Comparison of ENCODE assay signal across 8 cellular contexts in genomic region chr3:129026728-129027543, GRCh38. TPM values are rescaled to one million over a fixed set of nuclear protein-coding genes. Genes with fewer than 3 reads are reported as not detected.
DNase-seq lines count a peak whose midpoint lies in the region; ATAC-seq and TF ChIP-seq lines count a peak whose summit lies in the region.

No MANE protein-coding gene starts in this region.

- intact Hi-C loops in activated CD8-positive, alpha-beta T cell treated with anti-CD3 and anti-CD28 coated beads for 36 hours (cut with micrococcal nuclease) = loop anchor here (5.0 kb wide), 1 partner anchor 55 kb away; no protein-coding TSS in a partner anchor

- no peaks in the 10 kb centered on the region for H3K36me3 Mint-ChIP-seq in activated CD8-positive, alpha-beta T cell treated with anti-CD3 and anti-CD28 coated beads for 36 hours (ENCODE audit: low read depth)
- H3K36me3 Mint-ChIP-seq in memory B cell = no peaks in the 10 kb centered on the region

- ATAC-seq in GM19351 (IDR thresholded peaks at IDR 0.05; ENCODE audit: unreplicated experiment) (peak; percentile 100), HG03520 (IDR thresholded peaks at IDR 0.05; ENCODE audit: unreplicated experiment) (peak; percentile 99), memory B cell (ENCODE audit: low read depth) (peak; percentile 92)
- ATAC-seq in activated CD8-positive, alpha-beta T cell treated with anti-CD3 and anti-CD28 coated beads for 36 hours = peak; percentile 99

- H3K4me1 ChIP-seq in effector memory CD4-positive, alpha-beta T cell (ENCODE audit: control insufficient read depth, insufficient read depth, low read length, poor library complexity, severe bottlenecking) = peaks cover 11% of the 10 kb centered on the region

- POLR2A ChIA-PET in activated CD8-positive, alpha-beta T cell treated with anti-CD3 and anti-CD28 coated beads for 36 hours (lab: Charles Lee) = interaction anchor here (0.7 to 3.6 kb wide), 19 partner anchors 10 to 157 kb away, joined by 3 to 56 read pairs (median 6); partner anchors contain the start of genes CFAP92, CNBP and RAB43

- CTCF ChIA-PET in activated CD8-positive, alpha-beta T cell treated with anti-CD3 and anti-CD28 coated beads for 36 hours (lab: Charles Lee) = interaction anchor here (0.7 to 5.0 kb wide), 26 partner anchors 10 to 233 kb away, joined by 3 to 77 read pairs (median 5); partner anchors contain the start of gene RAB43

- no peaks in the 10 kb centered on the region for H3K27me3 Mint-ChIP-seq in activated CD8-positive, alpha-beta T cell treated with anti-CD3 and anti-CD28 coated beads for 36 hours
- H3K27me3 Mint-ChIP-seq in memory B cell = no peaks in the 10 kb centered on the region

- H3K36me3 ChIP-seq in effector memory CD4-positive, alpha-beta T cell (ENCODE audit: control insufficient read depth, insufficient read depth, low read length) = no peaks in the 10 kb centered on the region

- peak overlapping the region; percentile 71 for H3K4me3 ChIP-seq in effector memory CD4-positive, alpha-beta T cell (ENCODE audit: insufficient read depth, low read depth, low read length, poor library complexity, severe bottlenecking)

- peak; percentile 94 for TF ChIP-seq CTCF in activated CD8-positive, alpha-beta T cell treated with anti-CD3 and anti-CD28 coated beads for 36 hours (IDR thresholded peaks at IDR 0.05)

- peaks cover 22% of the 10 kb centered on the region for H3K4me1 Mint-ChIP-seq in activated CD8-positive, alpha-beta T cell treated with anti-CD3 and anti-CD28 coated beads for 36 hours (ENCODE audit: low read depth)
- peaks cover 7% of the 10 kb centered on the region for H3K4me1 Mint-ChIP-seq in memory B cell

- H3K9me3 Mint-ChIP-seq in activated CD8-positive, alpha-beta T cell treated with anti-CD3 and anti-CD28 coated beads for 36 hours = no peaks in the 10 kb centered on the region
- no peaks in the 10 kb centered on the region for H3K9me3 Mint-ChIP-seq in memory B cell

- peak overlapping the region; percentile 74 for H3K27ac ChIP-seq in effector memory CD4-positive, alpha-beta T cell (ENCODE audit: insufficient read depth, low read length, poor library complexity, severe bottlenecking)

- H3K4me3 Mint-ChIP-seq in activated CD8-positive, alpha-beta T cell treated with anti-CD3 and anti-CD28 coated beads for 36 hours = peak overlapping the region; percentile 73
- H3K4me3 Mint-ChIP-seq in memory B cell = peak overlapping the region; percentile 77

- no peaks in the 10 kb centered on the region for H3K27me3 ChIP-seq in effector memory CD4-positive, alpha-beta T cell (replicated peaks; ENCODE audit: control insufficient read depth, insufficient read depth, low read length, poor library complexity, severe bottlenecking)

- peak; percentile 95 for DNase-seq in CD1c-positive myeloid dendritic cell (ENCODE audit: extremely low spot score)
- peak; percentile 43 for DNase-seq in NCI-H748 treated with DMSO at 0.1 percent for 48 hours (lab: John Stamatoyannopoulos, UW)
- peak; percentile 96 for DNase-seq in activated CD8-positive, alpha-beta T cell treated with anti-CD3 and anti-CD28 coated beads for 36 hours
- peak; percentile 81 to 88 (median 87) for DNase-seq in effector memory CD4-positive, alpha-beta T cell
- peak; percentile 89 to 90 for DNase-seq in memory B cell (ENCODE audit: low spot score in 2 of 2)
- DNase-seq in stimulated activated CD8-positive, alpha-beta memory T cell treated with anti-CD3 and anti-CD28 coated beads, Interleukin-12 subunit alpha, Interleukin-12 subunit beta, amount 100 ng/mL, for 1 hour (ENCODE audit: low read depth) = peak; percentile 82

- peak overlapping the region; percentile 91 for H3K27ac Mint-ChIP-seq in activated CD8-positive, alpha-beta T cell treated with anti-CD3 and anti-CD28 coated beads for 36 hours
- peak overlapping the region; percentile 97 for H3K27ac Mint-ChIP-seq in memory B cell

- no peaks in the 10 kb centered on the region for H3K9me3 ChIP-seq in effector memory CD4-positive, alpha-beta T cell (ENCODE audit: control insufficient read depth, low read length)

RNA-seq across cellular contexts. Expression of gene EFCC1, which starts 25.8 kb away (rescaled TPM):
- under 1 TPM; 0.16 to 0.38 TPM for total RNA-seq in activated CD8-positive, alpha-beta T cell treated with anti-CD3 and anti-CD28 coated beads for 36 hours

RNA-seq across cellular contexts. Expression of gene CFAP92, which starts 33.1 kb away (rescaled TPM):
- under 1 TPM; 0.38 to 0.83 TPM for total RNA-seq in activated CD8-positive, alpha-beta T cell treated with anti-CD3 and anti-CD28 coated beads for 36 hours

RNA-seq across cellular contexts. Expression of gene GP9, which starts 33.6 kb away (rescaled TPM):
- not detected for total RNA-seq in activated CD8-positive, alpha-beta T cell treated with anti-CD3 and anti-CD28 coated beads for 36 hours

Comparison
In these comparisons a context has a peak if more than half of its experiments do, and no peak if none do; other contexts are left out.
1. Peak in every context shown above with its lines: DNase-seq, ATAC-seq, H3K4me3 ChIP-seq and H3K27ac ChIP-seq.
2. DNase-seq: peak in every context shown above with its lines; median percentile 96 in activated CD8-positive, alpha-beta T cell treated with anti-CD3 and anti-CD28 coated beads for 36 hours; 95 in CD1c-positive myeloid dendritic cell; 90 in memory B cell; 87 in effector memory CD4-positive, alpha-beta T cell; 82 in stimulated activated CD8-positive, alpha-beta memory T cell treated with anti-CD3 and anti-CD28 coated beads, Interleukin-12 subunit alpha, Interleukin-12 subunit beta, amount 100 ng/mL, for 1 hour; 43 in NCI-H748 treated with DMSO at 0.1 percent for 48 hours.